ENCODE assay signal across 8 cellular contexts in genomic region chr15:85583404-85584390, GRCh38.
DNase-seq lines count a peak whose midpoint lies in the region; ATAC-seq and TF ChIP-seq lines count a peak whose summit lies in the region.

No MANE protein-coding gene starts in this region.

- peak; percentile 73 for DNase-seq in EL
- DNase-seq in GM20000 (ENCODE audit: low spot score), result peak; percentile 47
- DNase-seq in HS-5 (ENCODE audit: low read depth), result peak; percentile 57
- peak; percentile 75 to 78 for DNase-seq in activated T-cell treated with anti-CD3 and anti-CD28 coated beads, Interleukin-2, amount 50 U/mL, for 72 hours
- peak; percentile 85 for DNase-seq in iris pigment epithelial cell (ENCODE audit: low read depth)
- DNase-seq in C1 segment of cervical spinal cord (lab: John Stamatoyannopoulos, UW), result no peak
- DNase-seq in hippocampal formation (lab: John Stamatoyannopoulos, UW), result no peak

- ATAC-seq in activated T-cell treated with anti-CD3 and anti-CD28 coated beads, Interleukin-2, amount 50 U/mL, for 72 hours (replicated peaks in 1 of 2), result peak; percentile 58 to 68
- ATAC-seq in stimulated activated memory B cell treated with anti-CD40 and anti-IgM and Interleukin-4, amounts not matched to agents 10 μg/mL and 1 μg/mL and 100 μg/mL, for 72 hours, result peak; percentile 78

- H3K9me3 Mint-ChIP-seq in activated T-cell treated with anti-CD3 and anti-CD28 coated beads, Interleukin-2, amount 50 U/mL, for 72 hours, result no peaks in the 10 kb centered on the region
- no peaks in the 10 kb centered on the region for H3K9me3 Mint-ChIP-seq in stimulated activated memory B cell treated with anti-CD40 and anti-IgM and Interleukin-4, amounts not matched to agents 10 μg/mL and 1 μg/mL and 100 μg/mL, for 72 hours

- H3K4me3 Mint-ChIP-seq in activated T-cell treated with anti-CD3 and anti-CD28 coated beads, Interleukin-2, amount 50 U/mL, for 72 hours, result peak overlapping the region; percentile 84 to 100
- peak overlapping the region; percentile 86 for H3K4me3 Mint-ChIP-seq in stimulated activated memory B cell treated with anti-CD40 and anti-IgM and Interleukin-4, amounts not matched to agents 10 μg/mL and 1 μg/mL and 100 μg/mL, for 72 hours

- no peaks in the 10 kb centered on the region for H3K27me3 Mint-ChIP-seq in activated T-cell treated with anti-CD3 and anti-CD28 coated beads, Interleukin-2, amount 50 U/mL, for 72 hours (ENCODE audit: low read depth)
- no peaks in the 10 kb centered on the region for H3K27me3 Mint-ChIP-seq in stimulated activated memory B cell treated with anti-CD40 and anti-IgM and Interleukin-4, amounts not matched to agents 10 μg/mL and 1 μg/mL and 100 μg/mL, for 72 hours

- H3K4me1 Mint-ChIP-seq in activated T-cell treated with anti-CD3 and anti-CD28 coated beads, Interleukin-2, amount 50 U/mL, for 72 hours (ENCODE audit: low read depth), result peaks cover 84% of the 10 kb centered on the region
- H3K4me1 Mint-ChIP-seq in stimulated activated memory B cell treated with anti-CD40 and anti-IgM and Interleukin-4, amounts not matched to agents 10 μg/mL and 1 μg/mL and 100 μg/mL, for 72 hours, result peaks cover 76% of the 10 kb centered on the region

- H3K36me3 Mint-ChIP-seq in activated T-cell treated with anti-CD3 and anti-CD28 coated beads, Interleukin-2, amount 50 U/mL, for 72 hours (ENCODE audit: insufficient read depth in 2 of 2), result peaks cover 10 to 41% of the 10 kb centered on the region in 2 donors
- peaks cover 59% of the 10 kb centered on the region for H3K36me3 Mint-ChIP-seq in stimulated activated memory B cell treated with anti-CD40 and anti-IgM and Interleukin-4, amounts not matched to agents 10 μg/mL and 1 μg/mL and 100 μg/mL, for 72 hours

- no peak for TF ChIP-seq CTCF in GM20000 (IDR thresholded peaks at IDR 0.05; ENCODE audit: extremely low read depth, missing control alignments)

- H3K27ac Mint-ChIP-seq in activated T-cell treated with anti-CD3 and anti-CD28 coated beads, Interleukin-2, amount 50 U/mL, for 72 hours, result peak overlapping the region; percentile 99
- H3K27ac Mint-ChIP-seq in stimulated activated memory B cell treated with anti-CD40 and anti-IgM and Interleukin-4, amounts not matched to agents 10 μg/mL and 1 μg/mL and 100 μg/mL, for 72 hours, result peak overlapping the region; percentile 98

Comparison
In these comparisons a context has a peak if more than half of its experiments do, and no peak if none do; other contexts are left out.
1. DNase-seq: peak in EL (single experiment), GM20000 (single experiment), HS-5 (single experiment), activated T-cell treated with anti-CD3 and anti-CD28 coated beads, Interleukin-2, amount 50 U/mL, for 72 hours (2 of 2) and iris pigment epithelial cell (single experiment); none in C1 segment of cervical spinal cord (0 of 14) and hippocampal formation (0 of 2).